In genomic region chr10:77716943-77717735, GRCh38 we compare ENCODE assay signal across 26 cellular contexts.
DNase-seq lines count a peak whose midpoint lies in the region; ATAC-seq, FAIRE-seq and TF ChIP-seq lines count a peak whose summit lies in the region.
"Had no signal": no experiment of that assay in that cellular context is flagged by ENCODE, and none has a peak within 500 bp of the region (broad histone marks: within the 10 kb centered on the region; RNA-seq: fewer than 3 reads in every experiment).

No MANE protein-coding gene starts in this region.

- CTCF ChIA-PET in K562 (lab: Yijun Ruan, JAX; ENCODE audit: low intra/inter-chr PET ratio) = interaction anchor here (0.7 kb wide), 1 partner anchor 569 kb away, joined by 3 read pairs; no protein-coding TSS in a partner anchor

- TF ChIP-seq POLR2A in K562 (conservative IDR thresholded peaks at IDR 0.05) = no peak

- intact Hi-C loops in K562 (cut with micrococcal nuclease) = no loop called here

- H3K27ac Mint-ChIP-seq in stimulated activated effector memory CD8-positive, alpha-beta T cell treated with anti-CD3 and anti-CD28 coated beads, Interleukin-12 subunit alpha, Interleukin-12 subunit beta, amount 100 ng/mL, for 72 hours = no peak overlapping the region
- H3K27ac Mint-ChIP-seq: activated CD4-positive, alpha-beta memory T cell treated with anti-CD3 and anti-CD28 coated beads, Interleukin-2, amount 10 ng/mL, durations not matched to agents 7 days and 5 days; activated naive CD4-positive, alpha-beta T cell treated with anti-CD3 and anti-CD28 coated beads, Interleukin-2, amount 50 U/mL, for 72 hours; activated T-cell treated with anti-CD3 and anti-CD28 coated beads, Interleukin-2, amount 50 U/mL, for 24 hours had no signal

- no peaks in the 10 kb centered on the region for H3K9me1 ChIP-seq in K562 (ENCODE audit: control insufficient read depth, insufficient read depth, low read length)

- H3K9ac ChIP-seq in K562 (ENCODE audit: insufficient read depth in 1 of 2, low read depth in 2 of 2, low read length in 2 of 2) = no peak overlapping the region

- H3K4me2 ChIP-seq in K562 (ENCODE audit: insufficient read depth, low read length) = no peak overlapping the region

- no peak overlapping the region for H3K4me3 Mint-ChIP-seq in stimulated activated effector memory CD8-positive, alpha-beta T cell treated with anti-CD3 and anti-CD28 coated beads, Interleukin-12 subunit alpha, Interleukin-12 subunit beta, amount 100 ng/mL, for 72 hours
- H3K4me3 Mint-ChIP-seq: activated CD4-positive, alpha-beta memory T cell treated with anti-CD3 and anti-CD28 coated beads, Interleukin-2, amount 10 ng/mL, durations not matched to agents 7 days and 5 days; activated T-cell treated with anti-CD3 and anti-CD28 coated beads, Interleukin-2, amount 50 U/mL, for 24 hours; neural crest cell had no signal

- H3K36me3 ChIP-seq in K562 (ENCODE audit: control insufficient read depth, insufficient read depth, low read length) = no peaks in the 10 kb centered on the region
- H3K36me3 ChIP-seq: breast epithelium, right atrium auricular region, tibial nerve had no signal

- H3K79me2 ChIP-seq in K562 (ENCODE audit: control insufficient read depth, insufficient read depth, low read length) = no peaks in the 10 kb centered on the region

- 0% methylated on average over 6 of the region's 6 CpGs for WGBS in K562 (ENCODE audit: insufficient coverage, low coverage, missing lambda C conversion rate)

- no TSS peak for BruUV-seq in K562 (replicated peaks; lab: Mats Ljungman, UMichigan)

- ATAC-seq in K562 (no peak), GM21717 (IDR thresholded peaks at IDR 0.05; ENCODE audit: unreplicated experiment) (no peak)
- peak; percentile 50 for ATAC-seq in stimulated activated effector memory CD8-positive, alpha-beta T cell treated with anti-CD3 and anti-CD28 coated beads, Interleukin-12 subunit alpha, Interleukin-12 subunit beta, amount 100 ng/mL, for 72 hours
- ATAC-seq: activated naive CD4-positive, alpha-beta T cell treated with anti-CD3 and anti-CD28 coated beads, Interleukin-2, amount 50 U/mL, for 72 hours had no signal

- no peak overlapping the region for H2AFZ ChIP-seq in K562 (ENCODE audit: low read depth, low read length)

- FAIRE-seq in K562 (lab: Jason Lieb, UNC) = no peak
- FAIRE-seq: A204.1, kidney had no signal

- H3K4me1 Mint-ChIP-seq in stimulated activated effector memory CD8-positive, alpha-beta T cell treated with anti-CD3 and anti-CD28 coated beads, Interleukin-12 subunit alpha, Interleukin-12 subunit beta, amount 100 ng/mL, for 72 hours = peaks cover 6% of the 10 kb centered on the region

- DNase-seq in NCI-H748 (lab: John Stamatoyannopoulos, UW; ENCODE audit: unreplicated experiment) (peak; percentile 13), NCI-H748 treated with DMSO at 0.1 percent for 48 hours (lab: John Stamatoyannopoulos, UW) (no peak), K562 (ENCODE audit: extremely low read depth in 1 of 4, low spot score in 3 of 4) (no peak), iris pigment epithelial cell (ENCODE audit: low read depth) (peak; percentile 53), T-helper 2 cell (no peak)
- no peak for DNase-seq in stimulated activated effector memory CD8-positive, alpha-beta T cell treated with anti-CD3 and anti-CD28 coated beads, Interleukin-12 subunit alpha, Interleukin-12 subunit beta, amount 100 ng/mL, for 72 hours (ENCODE audit: low spot score in 2 of 2)
- DNase-seq in NK-92 treated with Interleukin-12 subunit alpha and Interleukin-12 subunit beta, amount 100 ng/mL, for 24 hours (lab: John Stamatoyannopoulos, UW) = no peak
- DNase-seq: activated CD4-positive, alpha-beta memory T cell treated with anti-CD3 and anti-CD28 coated beads, Interleukin-2, amount 10 ng/mL, durations not matched to agents 7 days and 5 days; activated T-cell treated with anti-CD3 and anti-CD28 coated beads, Interleukin-2, amount 50 U/mL, for 24 hours; C1 segment of cervical spinal cord; DMS53; dorsolateral prefrontal cortex; hippocampal formation; kidney; NCI-H1105; NCI-H446; stimulated activated CD4-positive, alpha-beta T cell treated with anti-CD3 and anti-CD28 coated beads, Interleukin-15, amount 100 ng/mL, for 24 hours; stimulated activated naive CD4-positive, alpha-beta T cell; T-helper 1 cell had no signal

- peaks cover 0 to 23% of the 10 kb centered on the region in 2 experiments; a peak in 3 of 5 replicates for H3K27me3 ChIP-seq in K562 (ENCODE audit: control insufficient read depth in 2 of 2, insufficient read depth in 2 of 2, low read length in 2 of 2)
- H3K27me3 ChIP-seq: breast epithelium, right atrium auricular region had no signal

- no peaks in the 10 kb centered on the region for H4K20me1 ChIP-seq in K562 (replicated peaks; ENCODE audit: control insufficient read depth, insufficient read depth, low read length)

- no peak for TF ChIP-seq EP300 in K562 (IDR thresholded peaks at IDR 0.05; ENCODE audit: low read length)

- H3K4me3 ChIP-seq in K562 = no peak overlapping the region
- H3K4me3 ChIP-seq: breast epithelium, dorsolateral prefrontal cortex, right atrium auricular region, tibial nerve had no signal

- TF ChIP-seq CTCF in K562 (IDR thresholded peaks at IDR 0.05 in 2 of 3, conservative IDR thresholded peaks at IDR 0.05 in 1 of 3; ENCODE audit: insufficient read depth in 2 of 3, low read depth in 1 of 3, low read length in 3 of 3) = no peak

- peaks cover 0 to 3% of the 10 kb centered on the region in 2 experiments; a peak in 1 of 5 replicates for H3K4me1 ChIP-seq in K562 (replicated peaks in 1 of 2; ENCODE audit: control insufficient read depth in 2 of 2, insufficient read depth in 2 of 2, low read length in 2 of 2)
- H3K4me1 ChIP-seq: breast epithelium, right atrium auricular region, tibial nerve had no signal

- H3K9me3 ChIP-seq in K562 (replicated peaks; ENCODE audit: control insufficient read depth, insufficient read depth, low read depth, low read length) = no peaks in the 10 kb centered on the region
- H3K9me3 ChIP-seq: breast epithelium, right atrium auricular region had no signal

- no peaks in the 10 kb centered on the region for H3K36me3 Mint-ChIP-seq in stimulated activated effector memory CD8-positive, alpha-beta T cell treated with anti-CD3 and anti-CD28 coated beads, Interleukin-12 subunit alpha, Interleukin-12 subunit beta, amount 100 ng/mL, for 72 hours
- H3K36me3 Mint-ChIP-seq: activated naive CD4-positive, alpha-beta T cell treated with anti-CD3 and anti-CD28 coated beads, Interleukin-2, amount 50 U/mL, for 72 hours had no signal

- no peaks in the 10 kb centered on the region for H3K9me3 Mint-ChIP-seq in stimulated activated effector memory CD8-positive, alpha-beta T cell treated with anti-CD3 and anti-CD28 coated beads, Interleukin-12 subunit alpha, Interleukin-12 subunit beta, amount 100 ng/mL, for 72 hours
- H3K9me3 Mint-ChIP-seq: activated CD4-positive, alpha-beta memory T cell treated with anti-CD3 and anti-CD28 coated beads, Interleukin-2, amount 10 ng/mL, durations not matched to agents 7 days and 5 days; activated naive CD4-positive, alpha-beta T cell treated with anti-CD3 and anti-CD28 coated beads, Interleukin-2, amount 50 U/mL, for 72 hours; activated T-cell treated with anti-CD3 and anti-CD28 coated beads, Interleukin-2, amount 50 U/mL, for 24 hours; neural crest cell had no signal

- in situ Hi-C loops in K562 (cut with MboI) = no loop called here

- H3K27ac ChIP-seq in K562 (ENCODE audit: extremely low read depth, low read depth, low read length) = no peak overlapping the region
- H3K27ac ChIP-seq: breast epithelium, dorsolateral prefrontal cortex, right atrium auricular region, tibial nerve had no signal

- no peak for TF ChIP-seq RAD21 in K562 (CRISPR knock-in tag; conservative IDR thresholded peaks at IDR 0.05 in 1 of 2, IDR thresholded peaks at IDR 0.05 in 1 of 2)

- POLR2A ChIA-PET in K562 (lab: Yijun Ruan, JAX) = interaction anchor here (0.7 to 0.8 kb wide), 2 partner anchors 13 to 35 kb away, joined by 3 to 4 read pairs; no protein-coding TSS in a partner anchor

TF ChIP-seq in K562, 482 proteins besides CTCF, POLR2A, EP300 and RAD21:
- TF ChIP-seq ZNF778 (CRISPR knock-in tag; IDR thresholded peaks at IDR 0.05) (no peak), ARID1B (IDR thresholded peaks at IDR 0.05) (no peak), ZFP36 (IDR thresholded peaks at IDR 0.05; ENCODE audit: low read depth, low read length, partially characterized antibody) (peak; percentile 18), ZNF766 (CRISPR knock-in tag; conservative IDR thresholded peaks at IDR 0.05) (peak; percentile 75), RFX7 (CRISPR knock-in tag; IDR thresholded peaks at IDR 0.05) (no peak)

Comparison
In these comparisons a context has a peak if more than half of its experiments do, and no peak if none do; other contexts are left out.
1. DNase-seq: peak in NCI-H748 (single experiment) and iris pigment epithelial cell (single experiment); none in NCI-H748 treated with DMSO at 0.1 percent for 48 hours (single experiment), K562 (0 of 4), stimulated activated effector memory CD8-positive, alpha-beta T cell treated with anti-CD3 and anti-CD28 coated beads, Interleukin-12 subunit alpha, Interleukin-12 subunit beta, amount 100 ng/mL, for 72 hours (0 of 2), NK-92 treated with Interleukin-12 subunit alpha and Interleukin-12 subunit beta, amount 100 ng/mL, for 24 hours (single experiment) and T-helper 2 cell (0 of 5).